In the genomic region with DNA sequence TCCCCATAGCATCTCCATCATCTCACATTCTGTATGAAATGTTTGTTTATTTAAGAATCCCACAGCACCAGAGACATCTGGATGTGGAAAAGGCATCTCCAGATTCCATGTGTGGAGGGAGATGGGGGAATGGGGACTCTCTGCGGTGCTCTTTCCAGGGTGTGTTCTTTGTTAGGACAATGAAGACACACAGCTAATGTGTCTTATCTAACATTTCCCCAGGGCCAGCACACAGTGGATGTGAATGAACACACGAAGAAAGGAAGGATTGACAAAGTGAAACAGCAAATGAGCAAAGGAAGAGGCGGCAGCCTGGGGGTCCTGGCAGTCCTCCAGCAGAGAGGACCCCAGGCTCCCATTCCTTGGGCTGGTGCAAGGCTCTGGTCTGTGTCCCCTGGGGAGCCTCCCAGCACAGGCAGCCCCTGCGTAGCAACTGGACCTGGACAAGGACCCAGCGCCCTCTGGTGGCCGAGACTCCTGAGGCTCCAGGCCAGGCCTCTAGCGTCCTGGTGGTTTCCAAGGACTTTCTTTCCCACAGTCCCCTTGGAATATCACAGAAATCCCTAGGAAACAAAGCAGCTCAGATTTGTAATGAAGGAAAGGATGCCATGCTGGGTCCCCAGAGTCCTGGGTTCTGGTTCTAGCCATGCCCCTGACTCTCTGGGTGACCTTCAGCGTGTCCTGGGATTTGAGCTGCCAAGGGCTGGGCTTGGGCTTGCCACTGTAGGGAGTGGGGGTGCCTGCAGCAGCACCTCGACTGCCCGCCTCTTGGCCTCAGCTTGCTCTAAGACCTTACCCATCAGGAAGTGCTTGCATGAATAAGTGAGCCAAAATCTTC, we compare ENCODE assay signal across 1 cellular context.
A peak's percentile ranks its signal among the peaks of the same experiment; 100 is the strongest.
TF ChIP-seq lines count a peak whose summit lies in the region.

No MANE protein-coding gene starts in this region.

TF ChIP-seq in HepG2, 621 proteins besides CTCF, POLR2A, EP300 and RAD21 (continued from another document and continues in another):
- TF ChIP-seq ZBTB37 (CRISPR knock-in tag; IDR thresholded peaks at IDR 0.05) = no peak
- no peak for TF ChIP-seq ZNF720 (CRISPR knock-in tag; IDR thresholded peaks at IDR 0.05)
- TF ChIP-seq MXD3 (CRISPR knock-in tag; IDR thresholded peaks at IDR 0.05) = no peak
- TF ChIP-seq ERF (CRISPR knock-in tag; IDR thresholded peaks at IDR 0.05) = peak; percentile 61; the same call in 1 of the 2 replicates
- no peak for TF ChIP-seq RBM22 (optimal IDR thresholded peaks at IDR 0.05; ENCODE audit: low read length)
- TF ChIP-seq RBFOX2 (IDR thresholded peaks at IDR 0.05; ENCODE audit: low read depth, low read length) = no peak
- TF ChIP-seq ZC3H4 (CRISPR knock-in tag; IDR thresholded peaks at IDR 0.05; ENCODE audit: borderline replicate concordance) = no peak
- no peak for TF ChIP-seq NFRKB (IDR thresholded peaks at IDR 0.05)
- no peak for TF ChIP-seq ATF7-NPFF (CRISPR knock-in tag; IDR thresholded peaks at IDR 0.05; ENCODE audit: low read depth)
- no peak for TF ChIP-seq CBX1 (IDR thresholded peaks at IDR 0.05; ENCODE audit: low read depth)
- 0 out of 2 replicates have a peak, but pooled peaks have one; percentile 17 for TF ChIP-seq SIX1 (CRISPR knock-in tag; IDR thresholded peaks at IDR 0.05; ENCODE audit: borderline replicate concordance)
- no peak for TF ChIP-seq ZSCAN9 (CRISPR knock-in tag; IDR thresholded peaks at IDR 0.05; ENCODE audit: borderline replicate concordance)
- 0 out of 2 replicates have a peak, but pooled peaks have one; percentile 30 for TF ChIP-seq ZNF768 (CRISPR knock-in tag; IDR thresholded peaks at IDR 0.05)
- TF ChIP-seq ARNTL (CRISPR knock-in tag; IDR thresholded peaks at IDR 0.05) = no peak
- no peak for TF ChIP-seq ZFP41 (CRISPR knock-in tag; IDR thresholded peaks at IDR 0.05; ENCODE audit: borderline replicate concordance)
- TF ChIP-seq ZNF235 (CRISPR knock-in tag; IDR thresholded peaks at IDR 0.05; ENCODE audit: borderline replicate concordance) = no peak
- TF ChIP-seq ZNF574 (CRISPR knock-in tag; IDR thresholded peaks at IDR 0.05) = peak; percentile 44; the same call in 1 of the 2 replicates
- TF ChIP-seq FLYWCH1 (CRISPR knock-in tag; IDR thresholded peaks at IDR 0.05) = no peak
- TF ChIP-seq, protein P1, sequence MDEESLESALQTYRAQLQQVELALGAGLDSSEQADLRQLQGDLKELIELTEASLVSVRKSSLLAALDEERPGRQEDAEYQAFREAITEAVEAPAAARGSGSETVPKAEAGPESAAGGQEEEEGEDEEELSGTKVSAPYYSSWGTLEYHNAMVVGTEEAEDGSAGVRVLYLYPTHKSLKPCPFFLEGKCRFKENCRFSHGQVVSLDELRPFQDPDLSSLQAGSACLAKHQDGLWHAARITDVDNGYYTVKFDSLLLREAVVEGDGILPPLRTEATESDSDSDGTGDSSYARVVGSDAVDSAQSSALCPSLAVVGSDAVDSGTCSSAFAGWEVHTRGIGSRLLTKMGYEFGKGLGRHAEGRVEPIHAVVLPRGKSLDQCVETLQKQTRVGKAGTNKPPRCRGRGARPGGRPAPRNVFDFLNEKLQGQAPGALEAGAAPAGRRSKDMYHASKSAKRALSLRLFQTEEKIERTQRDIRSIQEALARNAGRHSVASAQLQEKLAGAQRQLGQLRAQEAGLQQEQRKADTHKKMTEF (CRISPR knock-in tag; IDR thresholded peaks at IDR 0.05) = peak; percentile 68
- TF ChIP-seq PAXIP1 (CRISPR knock-in tag; conservative IDR thresholded peaks at IDR 0.05) = no peak
- TF ChIP-seq ZFY (CRISPR knock-in tag; IDR thresholded peaks at IDR 0.05) = peak; percentile 62
- TF ChIP-seq, protein P2, sequence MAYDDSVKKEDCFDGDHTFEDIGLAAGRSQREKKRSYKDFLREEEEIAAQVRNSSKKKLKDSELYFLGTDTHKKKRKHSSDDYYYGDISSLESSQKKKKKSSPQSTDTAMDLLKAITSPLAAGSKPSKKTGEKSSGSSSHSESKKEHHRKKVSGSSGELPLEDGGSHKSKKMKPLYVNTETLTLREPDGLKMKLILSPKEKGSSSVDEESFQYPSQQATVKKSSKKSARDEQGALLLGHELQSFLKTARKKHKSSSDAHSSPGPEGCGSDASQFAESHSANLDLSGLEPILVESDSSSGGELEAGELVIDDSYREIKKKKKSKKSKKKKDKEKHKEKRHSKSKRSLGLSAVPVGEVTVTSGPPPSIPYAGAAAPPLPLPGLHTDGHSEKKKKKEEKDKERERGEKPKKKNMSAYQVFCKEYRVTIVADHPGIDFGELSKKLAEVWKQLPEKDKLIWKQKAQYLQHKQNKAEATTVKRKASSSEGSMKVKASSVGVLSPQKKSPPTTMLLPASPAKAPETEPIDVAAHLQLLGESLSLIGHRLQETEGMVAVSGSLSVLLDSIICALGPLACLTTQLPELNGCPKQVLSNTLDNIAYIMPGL (CRISPR knock-in tag; IDR thresholded peaks at IDR 0.05; ENCODE audit: borderline replicate concordance in 1 of 2, low read depth in 1 of 2) = peak; percentile 61 to 86
- TF ChIP-seq ZNF431 (CRISPR knock-in tag; IDR thresholded peaks at IDR 0.05; ENCODE audit: borderline replicate concordance, low read depth) = no peak
- TF ChIP-seq TSC22D2 (CRISPR knock-in tag; IDR thresholded peaks at IDR 0.05; ENCODE audit: borderline replicate concordance) = no peak
- TF ChIP-seq ZFP37 (CRISPR knock-in tag; IDR thresholded peaks at IDR 0.05; ENCODE audit: borderline replicate concordance) = 0 out of 2 replicates have a peak, but pooled peaks have one; percentile 32
- TF ChIP-seq ZNF18 (CRISPR knock-in tag; IDR thresholded peaks at IDR 0.05; ENCODE audit: insufficient replicate concordance) = no peak
- TF ChIP-seq, protein P3, sequence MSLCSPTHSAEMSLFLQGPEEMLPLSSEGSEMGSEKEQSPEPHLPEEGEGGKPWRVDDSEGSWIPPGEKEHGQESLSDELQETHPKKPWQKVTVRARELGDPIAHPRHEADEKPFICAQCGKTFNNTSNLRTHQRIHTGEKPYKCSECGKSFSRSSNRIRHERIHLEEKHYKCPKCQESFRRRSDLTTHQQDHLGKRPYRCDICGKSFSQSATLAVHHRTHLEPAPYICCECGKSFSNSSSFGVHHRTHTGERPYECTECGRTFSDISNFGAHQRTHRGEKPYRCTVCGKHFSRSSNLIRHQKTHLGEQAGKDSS (CRISPR knock-in tag; IDR thresholded peaks at IDR 0.05; ENCODE audit: borderline replicate concordance, low read depth) = no peak
- TF ChIP-seq BCLAF1 (IDR thresholded peaks at IDR 0.05) = no peak
- TF ChIP-seq RFX5 (IDR thresholded peaks at IDR 0.05; ENCODE audit: low read depth, low read length) = peak; percentile 34; the same call in 1 of the 2 replicates
- TF ChIP-seq BCL3 (CRISPR knock-in tag; IDR thresholded peaks at IDR 0.05) = peak; percentile 41; the same call in 1 of the 2 replicates
- TF ChIP-seq, protein P4, sequence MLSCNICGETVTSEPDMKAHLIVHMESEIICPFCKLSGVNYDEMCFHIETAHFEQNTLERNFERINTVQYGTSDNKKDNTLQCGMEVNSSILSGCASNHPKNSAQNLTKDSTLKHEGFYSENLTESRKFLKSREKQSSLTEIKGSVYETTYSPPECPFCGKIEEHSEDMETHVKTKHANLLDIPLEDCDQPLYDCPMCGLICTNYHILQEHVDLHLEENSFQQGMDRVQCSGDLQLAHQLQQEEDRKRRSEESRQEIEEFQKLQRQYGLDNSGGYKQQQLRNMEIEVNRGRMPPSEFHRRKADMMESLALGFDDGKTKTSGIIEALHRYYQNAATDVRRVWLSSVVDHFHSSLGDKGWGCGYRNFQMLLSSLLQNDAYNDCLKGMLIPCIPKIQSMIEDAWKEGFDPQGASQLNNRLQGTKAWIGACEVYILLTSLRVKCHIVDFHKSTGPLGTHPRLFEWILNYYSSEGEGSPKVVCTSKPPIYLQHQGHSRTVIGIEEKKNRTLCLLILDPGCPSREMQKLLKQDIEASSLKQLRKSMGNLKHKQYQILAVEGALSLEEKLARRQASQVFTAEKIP (CRISPR knock-in tag; IDR thresholded peaks at IDR 0.05; ENCODE audit: borderline replicate concordance) = no peak
